Comparison of ENCODE assay signal across 33 cellular contexts in the genomic region with DNA sequence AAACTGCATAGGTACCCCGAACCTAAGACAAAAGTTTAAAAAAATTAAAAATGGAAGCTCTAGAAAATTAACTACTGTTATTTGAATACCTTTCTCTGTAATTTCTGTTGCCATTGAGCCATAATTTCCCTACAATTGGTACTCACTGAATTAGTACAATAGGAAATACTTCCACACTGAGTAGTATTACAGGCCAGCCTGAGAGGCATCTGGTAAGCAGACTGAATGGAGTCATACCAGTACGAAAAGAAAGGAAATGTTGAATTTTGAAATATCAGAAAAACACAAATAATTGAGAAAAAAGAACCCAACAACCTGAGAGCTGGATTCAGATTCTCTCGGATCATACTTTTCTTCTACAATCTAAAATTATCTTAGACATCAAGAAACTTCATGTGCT.
"Had no signal": no experiment of that assay in that cellular context is flagged by ENCODE, and none has a peak within 500 bp of the region (broad histone marks: within the 10 kb centered on the region; RNA-seq: fewer than 3 reads in every experiment).

No MANE protein-coding gene starts in this region.

- H3K4me1 Mint-ChIP-seq: activated B cell treated with CpG ODN at 0.5 μM for 24 hours; activated CD4-positive, alpha-beta memory T cell treated with anti-CD3 and anti-CD28 coated beads, Interleukin-2, amount 10 ng/mL, durations not matched to agents 7 days and 5 days; activated CD4-positive, alpha-beta T cell treated with anti-CD3 and anti-CD28 coated beads for 36 hours; activated CD4-positive, alpha-beta T cell treated with anti-CD3 and anti-CD28 coated beads, Interleukin-2, amount 10 ng/mL, durations not matched to agents 24 days and 14 days; activated CD4-positive, alpha-beta T cell treated with anti-CD3 and anti-CD28 coated beads, Interleukin-2, amount 10 ng/mL, durations not matched to agents 7 days and 5 days; activated CD8-positive, alpha-beta memory T cell treated with anti-CD3 and anti-CD28 coated beads, Interleukin-2, amount 10 ng/mL, durations not matched to agents 7 days and 5 days; T-cell; T-helper 17 cell had no signal

- H3K27me3 Mint-ChIP-seq: activated B cell treated with CpG ODN at 0.5 μM for 24 hours; activated CD4-positive, alpha-beta memory T cell treated with anti-CD3 and anti-CD28 coated beads for 36 hours; activated CD4-positive, alpha-beta memory T cell treated with anti-CD3 and anti-CD28 coated beads, Interleukin-2, amount 10 ng/mL, durations not matched to agents 7 days and 5 days; activated CD4-positive, alpha-beta T cell treated with anti-CD3 and anti-CD28 coated beads for 36 hours; activated CD4-positive, alpha-beta T cell treated with anti-CD3 and anti-CD28 coated beads, Interleukin-2, amount 10 ng/mL, durations not matched to agents 24 days and 14 days; activated CD4-positive, alpha-beta T cell treated with anti-CD3 and anti-CD28 coated beads, Interleukin-2, amount 10 ng/mL, durations not matched to agents 7 days and 5 days; activated CD8-positive, alpha-beta memory T cell treated with anti-CD3 and anti-CD28 coated beads, Interleukin-2, amount 10 ng/mL, durations not matched to agents 7 days and 5 days; activated CD8-positive, alpha-beta T cell treated with anti-CD3 and anti-CD28 coated beads for 36 hours; T-cell; T-helper 17 cell had no signal

- H3K36me3 Mint-ChIP-seq: activated CD4-positive, alpha-beta memory T cell treated with anti-CD3 and anti-CD28 coated beads for 36 hours; activated CD8-positive, alpha-beta memory T cell treated with anti-CD3 and anti-CD28 coated beads, Interleukin-2, amount 10 ng/mL, durations not matched to agents 7 days and 5 days; T-cell had no signal

- H3K4me3 Mint-ChIP-seq: activated B cell treated with CpG ODN at 0.5 μM for 24 hours; activated CD4-positive, alpha-beta memory T cell treated with anti-CD3 and anti-CD28 coated beads for 36 hours; activated CD4-positive, alpha-beta memory T cell treated with anti-CD3 and anti-CD28 coated beads, Interleukin-2, amount 10 ng/mL, durations not matched to agents 7 days and 5 days; activated CD4-positive, alpha-beta T cell treated with anti-CD3 and anti-CD28 coated beads for 36 hours; activated CD4-positive, alpha-beta T cell treated with anti-CD3 and anti-CD28 coated beads, Interleukin-2, amount 10 ng/mL, durations not matched to agents 24 days and 14 days; activated CD4-positive, alpha-beta T cell treated with anti-CD3 and anti-CD28 coated beads, Interleukin-2, amount 10 ng/mL, durations not matched to agents 7 days and 5 days; activated CD8-positive, alpha-beta memory T cell treated with anti-CD3 and anti-CD28 coated beads, Interleukin-2, amount 10 ng/mL, durations not matched to agents 7 days and 5 days; activated CD8-positive, alpha-beta T cell treated with anti-CD3 and anti-CD28 coated beads for 36 hours; T-cell; T-helper 1 cell treated with Interleukin-12 subunit alpha and Interleukin-12 subunit beta and Interleukin-4 antibody, amounts not matched to agents 30 μg/mL and 1 μg/mL, for 36 hours; T-helper 17 cell; T-helper 2 cell treated with Interferon-gamma antibody and Interleukin-4, amounts not matched to agents 5 μg/mL and 100 μg/mL, for 36 hours; WTC11 had no signal

- H3K36me3 ChIP-seq: WERI-Rb-1 had no signal

- DNase-seq: activated B cell treated with CpG ODN at 0.5 μM for 24 hours; activated CD4-positive, alpha-beta memory T cell treated with anti-CD3 and anti-CD28 coated beads for 36 hours; activated CD4-positive, alpha-beta memory T cell treated with anti-CD3 and anti-CD28 coated beads, Interleukin-2, amount 10 ng/mL, durations not matched to agents 7 days and 5 days; activated CD4-positive, alpha-beta T cell treated with anti-CD3 and anti-CD28 coated beads for 1 hour; activated CD4-positive, alpha-beta T cell treated with anti-CD3 and anti-CD28 coated beads for 36 hours; activated CD4-positive, alpha-beta T cell treated with anti-CD3 and anti-CD28 coated beads for 4 hours; activated CD4-positive, alpha-beta T cell treated with anti-CD3 and anti-CD28 coated beads for 48 hours; activated CD4-positive, alpha-beta T cell treated with anti-CD3 and anti-CD28 coated beads, Interleukin-2, amount 10 ng/mL, durations not matched to agents 24 days and 14 days; activated CD4-positive, alpha-beta T cell treated with anti-CD3 and anti-CD28 coated beads, Interleukin-2, amount 10 ng/mL, durations not matched to agents 7 days and 5 days; activated CD4-positive, alpha-beta T cell treated with anti-CD3 and anti-CD28 coated beads, Interleukin-2, amount 50 U/mL, for 1 hour; activated CD4-positive, alpha-beta T cell treated with anti-CD3 and anti-CD28 coated beads, Interleukin-2, amount 50 U/mL, for 4 hours; activated CD4-positive, alpha-beta T cell treated with anti-CD3 and anti-CD28 coated beads, Interleukin-2, amount 50 U/mL, for 48 hours; activated CD4-positive, CD25-positive, alpha-beta regulatory T cell; activated CD4-positive, CD25-positive, alpha-beta regulatory T cell treated with anti-CD3 and anti-CD28 coated beads, Interleukin-2, amount 50 U/mL, for 72 hours; activated CD8-positive, alpha-beta memory T cell treated with anti-CD3 and anti-CD28 coated beads for 24 hours; activated CD8-positive, alpha-beta memory T cell treated with anti-CD3 and anti-CD28 coated beads, Interleukin-2, amount 10 ng/mL, durations not matched to agents 7 days and 5 days; activated CD8-positive, alpha-beta memory T cell treated with anti-CD3 and anti-CD28 coated beads, Interleukin-2, amount 50 U/mL, for 4 hours; activated CD8-positive, alpha-beta memory T cell treated with anti-CD3 and anti-CD28 coated beads, Interleukin-2, amount 50 U/mL, for 48 hours; activated CD8-positive, alpha-beta T cell treated with anti-CD3 and anti-CD28 coated beads for 36 hours; activated T-cell treated with anti-CD3 and anti-CD28 coated beads for 4 hours; activated T-cell treated with anti-CD3 and anti-CD28 coated beads, Interleukin-2, amount 50 U/mL, for 1 hour; T-cell; T-helper 1 cell; T-helper 17 cell; T-helper 2 cell; T-helper 9 cell; T1000; WERI-Rb-1 had no signal

- H3K9me3 Mint-ChIP-seq: activated CD4-positive, alpha-beta memory T cell treated with anti-CD3 and anti-CD28 coated beads for 36 hours; activated CD4-positive, alpha-beta memory T cell treated with anti-CD3 and anti-CD28 coated beads, Interleukin-2, amount 10 ng/mL, durations not matched to agents 7 days and 5 days; activated CD4-positive, alpha-beta T cell treated with anti-CD3 and anti-CD28 coated beads, Interleukin-2, amount 10 ng/mL, durations not matched to agents 24 days and 14 days; activated CD4-positive, alpha-beta T cell treated with anti-CD3 and anti-CD28 coated beads, Interleukin-2, amount 10 ng/mL, durations not matched to agents 7 days and 5 days; activated CD8-positive, alpha-beta T cell treated with anti-CD3 and anti-CD28 coated beads for 36 hours; T-helper 1 cell treated with Interleukin-12 subunit alpha and Interleukin-12 subunit beta and Interleukin-4 antibody, amounts not matched to agents 30 μg/mL and 1 μg/mL, for 36 hours; T-helper 2 cell treated with Interferon-gamma antibody and Interleukin-4, amounts not matched to agents 5 μg/mL and 100 μg/mL, for 36 hours had no signal

- H3K27ac Mint-ChIP-seq: activated B cell treated with CpG ODN at 0.5 μM for 24 hours; activated CD4-positive, alpha-beta memory T cell treated with anti-CD3 and anti-CD28 coated beads for 36 hours; activated CD4-positive, alpha-beta memory T cell treated with anti-CD3 and anti-CD28 coated beads, Interleukin-2, amount 10 ng/mL, durations not matched to agents 7 days and 5 days; activated CD4-positive, alpha-beta T cell treated with anti-CD3 and anti-CD28 coated beads for 36 hours; activated CD4-positive, alpha-beta T cell treated with anti-CD3 and anti-CD28 coated beads, Interleukin-2, amount 10 ng/mL, durations not matched to agents 24 days and 14 days; activated CD4-positive, alpha-beta T cell treated with anti-CD3 and anti-CD28 coated beads, Interleukin-2, amount 10 ng/mL, durations not matched to agents 7 days and 5 days; activated CD8-positive, alpha-beta memory T cell treated with anti-CD3 and anti-CD28 coated beads, Interleukin-2, amount 10 ng/mL, durations not matched to agents 7 days and 5 days; activated CD8-positive, alpha-beta T cell treated with anti-CD3 and anti-CD28 coated beads for 36 hours; T-cell; T-helper 1 cell treated with Interleukin-12 subunit alpha and Interleukin-12 subunit beta and Interleukin-4 antibody, amounts not matched to agents 30 μg/mL and 1 μg/mL, for 36 hours; T-helper 17 cell; T-helper 2 cell treated with Interferon-gamma antibody and Interleukin-4, amounts not matched to agents 5 μg/mL and 100 μg/mL, for 36 hours; WTC11 had no signal

- H3K27ac ChIP-seq: VCaP, WERI-Rb-1 had no signal

- ATAC-seq: activated CD4-positive, alpha-beta T cell treated with anti-CD3 and anti-CD28 coated beads for 36 hours; activated CD4-positive, CD25-positive, alpha-beta regulatory T cell treated with anti-CD3 and anti-CD28 coated beads, Interleukin-2, amount 50 U/mL, for 24 hours; activated CD8-positive, alpha-beta memory T cell treated with anti-CD3 and anti-CD28 coated beads, Interleukin-2, amount 10 ng/mL, durations not matched to agents 7 days and 5 days; activated CD8-positive, alpha-beta T cell treated with anti-CD3 and anti-CD28 coated beads for 36 hours; T-cell; T-helper 17 cell; WTC11 had no signal
